Comparison of ENCODE assay signal across 8 cellular contexts in the genomic region with DNA sequence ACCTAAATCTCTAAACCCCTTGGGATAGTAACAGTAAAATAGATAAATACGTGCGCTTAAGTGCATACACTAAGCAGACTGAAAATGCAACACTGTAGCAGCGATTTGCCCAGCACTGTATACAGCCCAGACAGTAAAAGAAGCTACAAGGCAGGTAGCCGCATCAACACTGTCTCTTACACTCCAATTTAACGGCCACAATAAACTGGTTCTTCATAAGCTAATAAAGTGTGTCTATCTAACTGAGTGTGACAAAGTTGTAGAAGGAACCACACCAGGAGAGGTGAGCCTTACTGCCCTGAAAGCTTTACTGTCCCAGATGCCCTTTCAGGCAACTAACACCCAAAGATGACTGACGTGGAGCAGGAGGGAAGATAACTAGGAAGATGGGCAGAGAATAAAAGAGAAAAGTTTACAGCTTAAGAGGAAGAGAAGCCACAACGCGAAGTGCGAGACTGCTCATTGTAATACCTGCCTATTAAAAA. TPM values are rescaled to one million over a fixed set of nuclear protein-coding genes. Genes with fewer than 3 reads are reported as not detected.
A peak's percentile ranks its signal among the peaks of the same experiment; 100 is the strongest.
DNase-seq lines count a peak whose midpoint lies in the region; ATAC-seq, FAIRE-seq and TF ChIP-seq lines count a peak whose summit lies in the region.

No MANE protein-coding gene starts in this region.

- H4K20me1 ChIP-seq in Karpas-422 (ENCODE audit: insufficient read depth, low read depth, low read length) (peaks cover 4% of the 10 kb centered on the region; the same call in 1 of the 2 replicates), H1 (replicated peaks in 1 of 2; ENCODE audit: control insufficient read depth in 1 of 2, insufficient read depth in 2 of 2, low read length in 2 of 2) (peaks cover 4 to 10% of the 10 kb centered on the region in 2 experiments), osteoblast (ENCODE audit: insufficient read depth, low read length) (no peaks in the 10 kb centered on the region)

- no peak overlapping the region for H3K56ac ChIP-seq in H1 (replicated peaks; ENCODE audit: insufficient read length, low read depth, low read length)

- no peak for TF ChIP-seq CTCF in H1 (IDR thresholded peaks at IDR 0.05; ENCODE audit: control extremely low read depth in 1 of 3, insufficient read depth in 1 of 3, low read depth in 1 of 3, low read length in 3 of 3)
- no peak for TF ChIP-seq CTCF in osteoblast (IDR thresholded peaks at IDR 0.05; ENCODE audit: extremely low read depth, low read depth, low read length)

- no peaks in the 10 kb centered on the region for H3K9me3 ChIP-seq in ES-I3 (ENCODE audit: control insufficient read depth, insufficient read depth, low read length)
- H3K9me3 ChIP-seq in Karpas-422 (ENCODE audit: low read length) = no peaks in the 10 kb centered on the region
- H3K9me3 ChIP-seq in H1 (ENCODE audit: insufficient read depth in 2 of 2, low read depth in 1 of 2, low read length in 1 of 2) = no peaks in the 10 kb centered on the region
- no peaks in the 10 kb centered on the region for H3K9me3 ChIP-seq in osteoblast (ENCODE audit: low read depth, low read length)

- no peak overlapping the region for H2BK5ac ChIP-seq in H1 (ENCODE audit: low read depth, low read length)

- POLR2A ChIA-PET in H1 (lab: Charles Lee; ENCODE audit: partially characterized antibody) = interaction anchor here (0.7 to 2.3 kb wide), 5 partner anchors 9 to 35 kb away, joined by 3 to 12 read pairs (median 9); a partner anchor contains a TSS

- no peak for TF ChIP-seq EP300 in H1 (IDR thresholded peaks at IDR 0.05; ENCODE audit: borderline replicate concordance in 1 of 2, low read depth in 2 of 2, low read length in 2 of 2)

- H2BK120ac ChIP-seq in H1 (replicated peaks; ENCODE audit: low read depth, low read length) = no peak overlapping the region

- DNase-seq in Karpas-422 (no peak), H1 (ENCODE audit: low read depth in 1 of 2, low spot score in 2 of 2) (no peak), osteoblast (ENCODE audit: insufficient read length, low spot score, missing footprints) (no peak), NK-92 (lab: John Stamatoyannopoulos, UW; ENCODE audit: unreplicated experiment) (no peak)

- H3K4me1 ChIP-seq in ES-I3 (ENCODE audit: insufficient read depth, low read length) (peaks cover 4% of the 10 kb centered on the region), Karpas-422 (ENCODE audit: low read length) (peaks cover 24% of the 10 kb centered on the region), H1 (replicated peaks in 1 of 4; ENCODE audit: control insufficient read depth in 3 of 4, insufficient read depth in 4 of 4, low read length in 3 of 4) (peaks cover 0 to 4% (median 0%) of the 10 kb centered on the region in 4 experiments; a peak in 3 of 7 replicates), osteoblast (ENCODE audit: insufficient read depth, low read length) (peaks cover 31% of the 10 kb centered on the region)

- peaks cover 11% of the 10 kb centered on the region for H3K79me1 ChIP-seq in H1 (ENCODE audit: low read depth, low read length)

- H3K36me3 ChIP-seq in ES-I3 (ENCODE audit: insufficient read depth, low read length) = no peaks in the 10 kb centered on the region
- H3K36me3 ChIP-seq in Karpas-422 (ENCODE audit: insufficient read depth, low read length) = no peaks in the 10 kb centered on the region
- no peaks in the 10 kb centered on the region for H3K36me3 ChIP-seq in H1 (ENCODE audit: control insufficient read depth in 2 of 4, insufficient read depth in 4 of 4, low read length in 3 of 4)
- peaks cover 8% of the 10 kb centered on the region for H3K36me3 ChIP-seq in osteoblast (ENCODE audit: insufficient read depth, low read length)

- ATAC-seq in GM21526 (IDR thresholded peaks at IDR 0.05; ENCODE audit: low FRiP score, unreplicated experiment) (no peak), HG02938 (IDR thresholded peaks at IDR 0.05; ENCODE audit: unreplicated experiment) (no peak), GM19324 (IDR thresholded peaks at IDR 0.05; ENCODE audit: low FRiP score, unreplicated experiment) (no peak)

- no peaks in the 10 kb centered on the region for H3K27me3 ChIP-seq in Karpas-422 (ENCODE audit: low read length)
- H3K27me3 ChIP-seq in H1 (replicated peaks in 1 of 4; ENCODE audit: control insufficient read depth in 3 of 4, extremely low read depth in 1 of 4, insufficient read depth in 3 of 4, low read length in 3 of 4) = no peaks in the 10 kb centered on the region
- no peaks in the 10 kb centered on the region for H3K27me3 ChIP-seq in osteoblast (ENCODE audit: insufficient read depth, low read length)

- H3K23ac ChIP-seq in H1 (ENCODE audit: insufficient read length) = no peak overlapping the region

- H4K8ac ChIP-seq in H1 (ENCODE audit: extremely low read depth, insufficient read depth, low read length) = no peak overlapping the region

- no peak for TF ChIP-seq POLR2A in H1 (IDR thresholded peaks at IDR 0.05; ENCODE audit: control extremely low read depth in 1 of 2, low read depth in 2 of 2, low read length in 2 of 2)

- H3K79me2 ChIP-seq in Karpas-422 (ENCODE audit: low read length) = peaks cover 53% of the 10 kb centered on the region
- H3K79me2 ChIP-seq in H1 (ENCODE audit: control insufficient read depth in 1 of 2, insufficient read depth in 2 of 2, low read length in 2 of 2) = peaks cover 13 to 44% of the 10 kb centered on the region in 2 experiments
- H3K79me2 ChIP-seq in osteoblast (ENCODE audit: insufficient read depth, low read length) = peaks cover 59% of the 10 kb centered on the region

- peaks cover 10% of the 10 kb centered on the region; the same call in 1 of the 2 replicates for H3K23me2 ChIP-seq in H1 (ENCODE audit: low read depth, low read length)

- H4K5ac ChIP-seq in H1 (ENCODE audit: insufficient read length, low read depth, low read length) = no peak overlapping the region

- H3K4ac ChIP-seq in H1 (replicated peaks; ENCODE audit: insufficient read length, low read depth, low read length) = no peak overlapping the region

- no peak for FAIRE-seq in H1 (lab: Jason Lieb, UNC)

- H3K14ac ChIP-seq in H1 (ENCODE audit: insufficient read length) = no peak overlapping the region

- no peak overlapping the region for H3K18ac ChIP-seq in H1 (ENCODE audit: extremely low read depth, low read length)

- no peak for TF ChIP-seq RAD21 in H1 (IDR thresholded peaks at IDR 0.05 in 1 of 2, conservative IDR thresholded peaks at IDR 0.05 in 1 of 2; ENCODE audit: low read depth in 2 of 2, low read length in 2 of 2)

- H2AK5ac ChIP-seq in H1 (ENCODE audit: low read depth, low read length) = no peak overlapping the region

- peak overlapping the region; percentile 31 for H4K91ac ChIP-seq in H1 (replicated peaks; ENCODE audit: insufficient read length, low read length)

- H2BK12ac ChIP-seq in H1 (ENCODE audit: low read depth, low read length) = no peak overlapping the region

- CTCF ChIA-PET in H1 (lab: Charles Lee; ENCODE audit: partially characterized antibody) = interaction anchor here (1.0 to 2.7 kb wide), 7 partner anchors 9 to 264 kb away, joined by 3 to 10 read pairs (median 4); a partner anchor contains a TSS

- H3K9me2 ChIP-seq in Karpas-422 (replicated peaks; ENCODE audit: insufficient read depth, low read length) = no peaks in the 10 kb centered on the region

- H2BK15ac ChIP-seq in H1 (ENCODE audit: low read length) = no peak overlapping the region

- 62% methylated on average over 9 of the region's 9 CpGs; no CpG with 5 or more reads in 1 of the 2 experiments for WGBS in H1 (ENCODE audit: extremely low coverage in 1 of 2, insufficient coverage in 1 of 2, insufficient read length in 1 of 2, insufficient replicate concordance in 2 of 2, low coverage in 1 of 2, low lambda C conversion rate in 2 of 2, missing lambda C conversion rate in 1 of 2), 2 experiments

- no peak overlapping the region for H2BK20ac ChIP-seq in H1 (ENCODE audit: low read length)

- peak overlapping the region; percentile 74 for H3K4me2 ChIP-seq in Karpas-422 (ENCODE audit: low read depth, low read length, poor library complexity, severe bottlenecking)
- H3K4me2 ChIP-seq in H1 (ENCODE audit: insufficient read depth in 1 of 2, low read depth in 2 of 2, low read length in 2 of 2) = peak overlapping the region; percentile 82 to 93
- peak overlapping the region; percentile 85 for H3K4me2 ChIP-seq in osteoblast (ENCODE audit: insufficient read depth, low read length)

- H3K27ac ChIP-seq in Karpas-422 (ENCODE audit: low read length) = peak overlapping the region; percentile 41; the same call in 1 of the 2 replicates
- H3K27ac ChIP-seq in H1 (ENCODE audit: low read depth, low read length) = no peak overlapping the region
- H3K27ac ChIP-seq in osteoblast (ENCODE audit: low read depth, low read length) = peak overlapping the region; percentile 99

- peak overlapping the region; percentile 99 for H3K4me3 ChIP-seq in Karpas-422 (ENCODE audit: low read length)
- peak overlapping the region; percentile 86 to 97 (median 93) for H3K4me3 ChIP-seq in H1 (ENCODE audit: extremely low read depth in 1 of 4, insufficient read depth in 2 of 4, low read depth in 3 of 4, low read length in 4 of 4)
- peak overlapping the region; percentile 87 for H3K4me3 ChIP-seq in osteoblast (ENCODE audit: insufficient read depth, low read length)

- no peak overlapping the region for H2AFZ ChIP-seq in Karpas-422 (ENCODE audit: low read length)
- peak overlapping the region; percentile 1; the same call in 1 of the 2 replicates for H2AFZ ChIP-seq in H1 (ENCODE audit: low read length)
- H2AFZ ChIP-seq in osteoblast (ENCODE audit: low read length) = peak overlapping the region; percentile 60

- H3K9ac ChIP-seq in ES-I3 (ENCODE audit: low read depth, low read length) = peak overlapping the region; percentile 98
- peak overlapping the region; percentile 97 for H3K9ac ChIP-seq in Karpas-422 (ENCODE audit: low read length)
- peak overlapping the region in 3 of 4 experiments; percentile 74 to 86 (median 84); a peak in 4 of 7 replicates for H3K9ac ChIP-seq in H1 (replicated peaks in 1 of 4; ENCODE audit: extremely low read depth in 1 of 4, low read depth in 3 of 4, low read length in 3 of 4)

RNA-seq across cellular contexts. Expression of a gene that starts 0.8 kb away (rescaled TPM):
- total RNA-seq in Karpas-422 (2014; rRNA removed; shearing (Covaris generic); ENCODE audit: low replicate concordance) = 22.5 and 27.8 TPM in 2 replicates
- 40.5 and 43.5 TPM in 2 replicates for total RNA-seq in H1 (2021; fragmentation: NEBNext Ultra II Directional; extraction: Animal tissue kit (Norgen Biotek cat#: 25700))
- polyA plus RNA-seq in H1 (2011; rRNA removed) = 56.3 and 125 TPM in 2 replicates
- polyA plus RNA-seq in H1 (2011; cell fraction: cytosol; rRNA removed) = 45.4 TPM
- 67.9 TPM for polyA plus RNA-seq in H1 (2011; cell fraction: nucleus; rRNA removed)
- polyA plus RNA-seq in H1 (2012, experiment 1 of 2) = 28.9 to 38.4 TPM (median 30.3 TPM) in 4 replicates
- polyA plus RNA-seq in H1 (2012, experiment 2 of 2) = 19.1 TPM
- 31.1 TPM for polyA plus RNA-seq in H1 (2013, experiment 1 of 2)
- 32.2 TPM for polyA plus RNA-seq in H1 (2013, experiment 2 of 2)
- 46.1 and 48.2 TPM in 2 replicates for polyA minus RNA-seq in H1 (2011; rRNA and poly(A)+ RNA removed)
- polyA minus RNA-seq in H1 (2011; cell fraction: cytosol; rRNA and poly(A)+ RNA removed) = 21.2 TPM
- 19.7 TPM for polyA minus RNA-seq in H1 (2011; cell fraction: nucleus; rRNA and poly(A)+ RNA removed)
- 134 and 139 TPM in 2 replicates for total RNA-seq in osteoblast

RNA-seq across cellular contexts. Expression of a gene that starts 17.1 kb away (rescaled TPM):
- total RNA-seq in Karpas-422 (2014; rRNA removed; shearing (Covaris generic); ENCODE audit: low replicate concordance) = 0.97 and 1.6 TPM in 2 replicates
- total RNA-seq in H1 (2021; fragmentation: NEBNext Ultra II Directional; extraction: Animal tissue kit (Norgen Biotek cat#: 25700)) = 5.8 and 6.1 TPM in 2 replicates
- 2.1 and 3.6 TPM in 2 replicates for polyA plus RNA-seq in H1 (2011; rRNA removed)
- polyA plus RNA-seq in H1 (2011; cell fraction: cytosol; rRNA removed) = 2.9 TPM
- polyA plus RNA-seq in H1 (2011; cell fraction: nucleus; rRNA removed) = 4.0 TPM
- 3.0 to 5.0 TPM (median 4.1 TPM) in 4 replicates for polyA plus RNA-seq in H1 (2012, experiment 1 of 2)
- 8.6 TPM for polyA plus RNA-seq in H1 (2012, experiment 2 of 2)
- 3.0 TPM for polyA plus RNA-seq in H1 (2013, experiment 1 of 2)
- polyA plus RNA-seq in H1 (2013, experiment 2 of 2) = 3.0 TPM
- 7.2 and 7.6 TPM in 2 replicates for polyA minus RNA-seq in H1 (2011; rRNA and poly(A)+ RNA removed)
- polyA minus RNA-seq in H1 (2011; cell fraction: cytosol; rRNA and poly(A)+ RNA removed) = 2.6 TPM
- 3.6 TPM for polyA minus RNA-seq in H1 (2011; cell fraction: nucleus; rRNA and poly(A)+ RNA removed)
- 34.5 and 35.1 TPM in 2 replicates for total RNA-seq in osteoblast
